ENCODE assay signal across 20 cellular contexts in the genomic region with DNA sequence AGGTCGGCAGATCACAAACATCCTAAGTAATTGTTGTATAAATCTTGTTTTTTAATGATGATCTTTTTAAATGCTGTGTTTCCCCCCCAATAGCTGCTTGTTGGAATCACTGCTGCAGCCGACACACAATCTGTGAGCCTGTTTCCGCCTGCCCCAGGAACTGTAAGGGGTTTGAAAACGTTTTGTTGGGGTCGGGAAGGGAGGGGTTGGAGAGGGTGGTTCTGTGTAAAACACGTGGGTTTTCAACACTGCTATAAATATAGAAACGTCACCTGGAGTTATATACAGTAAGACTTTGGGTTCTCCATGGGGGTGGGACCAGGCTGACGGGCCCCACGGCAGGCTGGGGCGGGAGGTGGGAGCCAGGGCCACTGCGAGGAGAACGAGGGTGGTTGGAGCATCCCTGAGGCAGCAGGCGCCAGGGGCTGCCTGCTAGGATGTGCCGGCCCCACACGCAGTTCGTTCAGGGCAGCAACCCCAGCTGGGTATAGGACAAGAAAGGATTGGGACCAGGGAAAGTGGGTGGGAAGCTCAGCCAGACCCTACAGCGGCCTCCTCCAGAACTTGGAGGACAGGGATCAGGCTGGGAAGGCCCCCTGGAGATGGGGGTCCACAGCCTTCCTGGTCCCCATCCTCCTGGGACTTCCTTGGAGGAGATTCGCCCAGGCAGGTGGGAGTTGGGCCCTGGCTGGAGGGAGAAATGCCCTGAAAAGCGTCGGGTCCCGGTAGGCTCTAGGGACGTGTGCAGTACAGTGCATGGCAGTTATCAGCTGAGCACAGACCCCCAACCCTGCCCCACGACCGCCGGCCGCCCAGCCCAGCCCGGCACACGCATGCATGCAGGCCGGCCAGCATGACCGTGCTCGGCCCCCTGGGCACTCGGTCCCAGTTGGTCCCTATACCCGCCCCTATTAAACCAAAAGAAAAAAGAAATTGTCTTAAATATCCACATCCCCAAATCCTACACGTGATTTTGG. TPM values are rescaled to one million over a fixed set of nuclear protein-coding genes. Genes with fewer than 3 reads are reported as not detected.
DNase-seq lines count a peak whose midpoint lies in the region; ATAC-seq, FAIRE-seq and TF ChIP-seq lines count a peak whose summit lies in the region.
"Had no signal": no experiment of that assay in that cellular context is flagged by ENCODE, and none has a peak within 500 bp of the region (broad histone marks: within the 10 kb centered on the region; RNA-seq: fewer than 3 reads in every experiment).

No MANE protein-coding gene starts in this region.

- TF ChIP-seq RAD21 in IMR-90 (IDR thresholded peaks at IDR 0.05; ENCODE audit: low read length) (no peak), K562 (CRISPR knock-in tag; conservative IDR thresholded peaks at IDR 0.05 in 1 of 2, IDR thresholded peaks at IDR 0.05 in 1 of 2) (no peak)

- H3K27ac ChIP-seq in CD8-positive, alpha-beta memory T cell (ENCODE audit: low read depth, low read length) = no peak overlapping the region
- no peak overlapping the region for H3K27ac ChIP-seq in IMR-90 (ENCODE audit: insufficient read depth, low read length)
- no peak overlapping the region for H3K27ac ChIP-seq in K562 (ENCODE audit: extremely low read depth, low read depth, low read length)
- H3K27ac ChIP-seq in neural progenitor cell = peak overlapping the region; percentile 54
- no peak overlapping the region for H3K27ac ChIP-seq in mammary epithelial cell (ENCODE audit: insufficient read depth, low read depth, low read length)
- H3K27ac ChIP-seq: dorsolateral prefrontal cortex, psoas muscle had no signal

- H3K27me3 Mint-ChIP-seq in CD8-positive, alpha-beta memory T cell = peaks cover 0 to 2% of the 10 kb centered on the region in 2 donors
- H3K27me3 Mint-ChIP-seq in neural progenitor cell (ENCODE audit: insufficient read depth, low read depth) = peaks cover 11% of the 10 kb centered on the region

- peaks cover 33% of the 10 kb centered on the region for H3K36me3 ChIP-seq in CD8-positive, alpha-beta memory T cell (ENCODE audit: insufficient read depth, low read length)
- peaks cover 43% of the 10 kb centered on the region for H3K36me3 ChIP-seq in IMR-90 (ENCODE audit: control insufficient read depth, insufficient read depth, low read length)
- H3K36me3 ChIP-seq in K562 (ENCODE audit: control insufficient read depth, insufficient read depth, low read length) = peaks cover 49% of the 10 kb centered on the region; the same call in 2 of the 3 replicates
- H3K36me3 ChIP-seq in neural progenitor cell = no peaks in the 10 kb centered on the region
- peaks cover 9% of the 10 kb centered on the region for H3K36me3 ChIP-seq in mammary epithelial cell (ENCODE audit: insufficient read depth, low read length)

- TF ChIP-seq EP300 in K562 (IDR thresholded peaks at IDR 0.05; ENCODE audit: low read length) = no peak

- dilution Hi-C loops in IMR-90 (cut with HindIII; ENCODE audit: low sequenced_read_pairs, unreplicated experiment) = no loop called here
- dilution Hi-C loops in mammary epithelial cell (cut with HindIII; ENCODE audit: low sequenced_read_pairs) = no loop called here

- H3K9ac ChIP-seq in IMR-90 (ENCODE audit: low read depth, low read length) (no peak overlapping the region), K562 (ENCODE audit: insufficient read depth in 1 of 2, low read depth in 2 of 2, low read length in 2 of 2) (no peak overlapping the region), neural progenitor cell (no peak overlapping the region), mammary epithelial cell (ENCODE audit: insufficient read depth, low read length) (no peak overlapping the region)

- DNase-seq in CD8-positive, alpha-beta memory T cell = peak in 1 of 5 donors; percentile 48
- DNase-seq in IMR-90 = no peak
- no peak for DNase-seq in K562 (ENCODE audit: extremely low read depth in 1 of 4, low spot score in 3 of 4)
- no peak for DNase-seq in neural progenitor cell (ENCODE audit: low spot score)
- no peak for DNase-seq in HuH-7 (ENCODE audit: low spot score)
- no peak for DNase-seq in activated naive CD4-positive, alpha-beta T cell treated with anti-CD3 and anti-CD28 coated beads, Interleukin-2, amount 50 U/mL, for 16 hours
- DNase-seq in mammary epithelial cell = no peak
- DNase-seq: activated CD4-positive, alpha-beta T cell treated with anti-CD3 and anti-CD28 coated beads for 4 hours; dorsolateral prefrontal cortex; erythroblast; foreskin melanocyte; NCI-H1694; NCI-H69; nephron progenitor cell; SHP77 treated with DMSO at 0.1 percent for 48 hours; substantia nigra had no signal

- no peak overlapping the region for H2BK5ac ChIP-seq in IMR-90 (ENCODE audit: low read depth, low read length, poor library complexity, severe bottlenecking)

- H4K91ac ChIP-seq in IMR-90 (ENCODE audit: insufficient read depth, low read depth, low read length) = no peak overlapping the region

- TF ChIP-seq POLR2A in IMR-90 (IDR thresholded peaks at IDR 0.05; ENCODE audit: low read depth, low read length) (no peak), K562 (conservative IDR thresholded peaks at IDR 0.05) (no peak)

- no peak overlapping the region for H3K14ac ChIP-seq in IMR-90 (replicated peaks; ENCODE audit: low read depth, low read length)

- peaks cover 34% of the 10 kb centered on the region for H3K4me1 ChIP-seq in CD8-positive, alpha-beta memory T cell (ENCODE audit: insufficient read depth, low read length)
- H3K4me1 ChIP-seq in IMR-90 (ENCODE audit: control insufficient read depth, insufficient read depth, low read length) (peaks cover 2% of the 10 kb centered on the region; the same call in 1 of the 2 replicates), K562 (replicated peaks in 1 of 2; ENCODE audit: control insufficient read depth in 2 of 2, insufficient read depth in 2 of 2, low read length in 2 of 2) (peaks cover 0 to 30% of the 10 kb centered on the region in 2 experiments; a peak in 2 of 5 replicates), neural progenitor cell (no peaks in the 10 kb centered on the region), mammary epithelial cell (ENCODE audit: insufficient read depth, low read length) (peaks cover 11% of the 10 kb centered on the region)
- H3K4me1 ChIP-seq: psoas muscle had no signal

- POLR2A ChIA-PET in CD8-positive, alpha-beta memory T cell (lab: Charles Lee) = interaction anchor here (0.7 to 1.4 kb wide), 3 partner anchors 9 to 15 kb away, joined by 4 read pairs; a partner anchor contains a TSS
- POLR2A ChIA-PET in IMR-90 (lab: Charles Lee; ENCODE audit: unreplicated experiment) (no interaction called here), K562 (lab: Yijun Ruan, JAX) (interaction anchor here (5.8 kb wide), 1 partner anchor 9 kb away, joined by 39 read pairs; a partner anchor contains a TSS)

- H3K27ac Mint-ChIP-seq in CD8-positive, alpha-beta memory T cell = peak overlapping the region in 6 of 8 donors; percentile 11 to 89 (median 47)
- H3K27ac Mint-ChIP-seq in neural progenitor cell = no peak overlapping the region

- no peaks in the 10 kb centered on the region for H3K27me3 ChIP-seq in CD8-positive, alpha-beta memory T cell (ENCODE audit: insufficient read depth, low read length, poor library complexity, severe bottlenecking)
- H3K27me3 ChIP-seq in IMR-90 (ENCODE audit: control insufficient read depth, insufficient read depth, low read length) (no peaks in the 10 kb centered on the region), K562 (ENCODE audit: control insufficient read depth in 2 of 2, insufficient read depth in 2 of 2, low read length in 2 of 2) (no peaks in the 10 kb centered on the region), neural progenitor cell (no peaks in the 10 kb centered on the region), mammary epithelial cell (ENCODE audit: insufficient read depth, low read length) (no peaks in the 10 kb centered on the region)
- H3K27me3 ChIP-seq: dorsolateral prefrontal cortex had no signal

- H3K4me3 Mint-ChIP-seq in CD8-positive, alpha-beta memory T cell = no peak overlapping the region
- H3K4me3 Mint-ChIP-seq in neural progenitor cell = no peak overlapping the region
- H3K4me3 Mint-ChIP-seq: nephron progenitor cell had no signal

- intact Hi-C loops in IMR-90 (cut with micrococcal nuclease) = no loop called here
- intact Hi-C loops in K562 (cut with micrococcal nuclease) = no loop called here
- intact Hi-C loops in mammary epithelial cell (cut with micrococcal nuclease) = no loop called here

- no peak overlapping the region for H2BK20ac ChIP-seq in IMR-90 (ENCODE audit: low read depth, low read length)

- H4K8ac ChIP-seq in IMR-90 (ENCODE audit: low read depth in 2 of 2, low read length in 2 of 2) = no peak overlapping the region

- no peak overlapping the region for H3K18ac ChIP-seq in IMR-90 (ENCODE audit: low read depth, low read length)

- TSS peak; percentile 68 for BruUV-seq in IMR-90 (replicated peaks; lab: Mats Ljungman, UMichigan)
- TSS peak; percentile 32 for BruUV-seq in K562 (replicated peaks; lab: Mats Ljungman, UMichigan)
- BruUV-seq in mammary epithelial cell (replicated peaks; lab: Mats Ljungman, UMichigan) = no TSS peak

- no peak for FAIRE-seq in K562 (lab: Jason Lieb, UNC)
- FAIRE-seq: D721Med, urothelium cell line had no signal

- H2AK9ac ChIP-seq in IMR-90 (replicated peaks; ENCODE audit: low read depth, low read length, poor library complexity) = no peak overlapping the region

- no peaks in the 10 kb centered on the region for H3K9me3 ChIP-seq in CD8-positive, alpha-beta memory T cell (ENCODE audit: low read length)
- H3K9me3 ChIP-seq in IMR-90 (ENCODE audit: control insufficient read depth, insufficient read depth, low read length) = no peaks in the 10 kb centered on the region
- no peaks in the 10 kb centered on the region for H3K9me3 ChIP-seq in K562 (replicated peaks; ENCODE audit: control insufficient read depth, insufficient read depth, low read depth, low read length)
- no peaks in the 10 kb centered on the region for H3K9me3 ChIP-seq in neural progenitor cell (ENCODE audit: low read depth)
- H3K9me3 ChIP-seq in mammary epithelial cell (replicated peaks; ENCODE audit: insufficient read depth, low read length) = no peaks in the 10 kb centered on the region
- H3K9me3 ChIP-seq: psoas muscle had no signal

- 94% methylated on average over 18 of the region's 34 CpGs; no CpG with 5 or more reads in 1 of the 2 experiments for WGBS in IMR-90 (ENCODE audit: extremely low coverage in 2 of 2, insufficient read length in 1 of 2), 2 experiments
- 76% methylated on average over 16 of the region's 34 CpGs for WGBS in K562 (ENCODE audit: insufficient coverage, low coverage, missing lambda C conversion rate)
- 89% methylated on average over 19 of the region's 34 CpGs for WGBS in mammary epithelial cell (ENCODE audit: low coverage, missing lambda C conversion rate)

- H3K4ac ChIP-seq in IMR-90 (ENCODE audit: low read depth, low read length) = no peak overlapping the region

- H4K20me1 ChIP-seq in IMR-90 (ENCODE audit: insufficient read depth, low read length) (no peaks in the 10 kb centered on the region; the same call in 1 of the 2 replicates), K562 (replicated peaks; ENCODE audit: control insufficient read depth, insufficient read depth, low read length) (no peaks in the 10 kb centered on the region), neural progenitor cell (ENCODE audit: low read depth) (peaks cover 28% of the 10 kb centered on the region), mammary epithelial cell (ENCODE audit: insufficient read depth, low read length) (no peaks in the 10 kb centered on the region)

- H3K4me1 Mint-ChIP-seq in CD8-positive, alpha-beta memory T cell = peaks cover 24 to 49% (median 25%) of the 10 kb centered on the region in 3 donors
- no peaks in the 10 kb centered on the region for H3K4me1 Mint-ChIP-seq in neural progenitor cell
- H3K4me1 Mint-ChIP-seq: nephron progenitor cell had no signal

- H2AFZ ChIP-seq in IMR-90 (replicated peaks; ENCODE audit: low read length, poor library complexity) (no peak overlapping the region), K562 (ENCODE audit: low read depth, low read length) (no peak overlapping the region), neural progenitor cell (replicated peaks) (no peak overlapping the region), mammary epithelial cell (ENCODE audit: low read depth, low read length) (no peak overlapping the region)

- in situ Hi-C loops in IMR-90 (cut with MboI; ENCODE audit: low sequenced_read_pairs) = no loop called here
- in situ Hi-C loops in K562 (cut with MboI) = no loop called here
- in situ Hi-C loops in mammary epithelial cell (cut with MboI; ENCODE audit: low sequenced_read_pairs in 2 of 2) = no loop called here

- no peaks in the 10 kb centered on the region for H3K9me3 Mint-ChIP-seq in CD8-positive, alpha-beta memory T cell
- no peaks in the 10 kb centered on the region for H3K9me3 Mint-ChIP-seq in neural progenitor cell
- H3K9me3 Mint-ChIP-seq: nephron progenitor cell had no signal

- H3K36me3 Mint-ChIP-seq in CD8-positive, alpha-beta memory T cell = peaks cover 0 to 43% (median 4%) of the 10 kb centered on the region in 3 donors
- peaks cover 6% of the 10 kb centered on the region for H3K36me3 Mint-ChIP-seq in neural progenitor cell

- H3K56ac ChIP-seq in IMR-90 (ENCODE audit: extremely low read depth, insufficient read depth, low read length) = no peak overlapping the region

- no peak overlapping the region for H2AK5ac ChIP-seq in IMR-90 (ENCODE audit: low read depth, low read length)

- no peak overlapping the region for H4K5ac ChIP-seq in IMR-90 (ENCODE audit: low read depth, low read length)

- peaks cover 0 to 12% of the 10 kb centered on the region in 2 experiments; a peak in 1 of 4 replicates for H3K79me1 ChIP-seq in IMR-90 (ENCODE audit: low read depth in 1 of 2, low read length in 2 of 2)

- peaks cover 2% of the 10 kb centered on the region for H3F3A ChIP-seq in neural progenitor cell (ENCODE audit: low read depth)

- peaks cover under 1% of the 10 kb centered on the region; the same call in 1 of the 3 replicates for H3K79me2 ChIP-seq in K562 (ENCODE audit: control insufficient read depth, insufficient read depth, low read length)
- peaks cover 17% of the 10 kb centered on the region for H3K79me2 ChIP-seq in neural progenitor cell (ENCODE audit: low read depth)
- peaks cover 2% of the 10 kb centered on the region for H3K79me2 ChIP-seq in mammary epithelial cell (ENCODE audit: insufficient read depth, low read length)

- no peaks in the 10 kb centered on the region for H3K9me1 ChIP-seq in IMR-90 (ENCODE audit: insufficient read depth, low read length)
- no peaks in the 10 kb centered on the region for H3K9me1 ChIP-seq in K562 (ENCODE audit: control insufficient read depth, insufficient read depth, low read length)

- no peak overlapping the region for H2BK120ac ChIP-seq in IMR-90 (ENCODE audit: low read depth, low read length)

- CTCF ChIA-PET in CD8-positive, alpha-beta memory T cell (lab: Charles Lee) = interaction anchor here (8.4 kb wide), 1 partner anchor 15 kb away, joined by 90 read pairs; no protein-coding TSS in a partner anchor
- CTCF ChIA-PET in IMR-90 (lab: Yijun Ruan, JAX) (no interaction called here), K562 (lab: Yijun Ruan, JAX; ENCODE audit: low intra/inter-chr PET ratio) (no interaction called here), mammary epithelial cell (lab: Charles Lee; ENCODE audit: low non-redundant PET) (no interaction called here)

- no peak overlapping the region for H3K4me3 ChIP-seq in CD8-positive, alpha-beta memory T cell (ENCODE audit: low read length)
- H3K4me3 ChIP-seq in IMR-90 (ENCODE audit: insufficient read depth, low read depth, low read length) (no peak overlapping the region), K562 (no peak overlapping the region), neural progenitor cell (no peak overlapping the region), mammary epithelial cell (replicated peaks in 1 of 3; ENCODE audit: insufficient read depth in 1 of 3, low read depth in 2 of 3, low read length in 3 of 3) (no peak overlapping the region)
- H3K4me3 ChIP-seq: dorsolateral prefrontal cortex, psoas muscle had no signal

- H2BK15ac ChIP-seq in IMR-90 (ENCODE audit: low read depth, low read length) = no peak overlapping the region

- H3K23ac ChIP-seq in IMR-90 (ENCODE audit: low read depth, low read length) = no peak overlapping the region

- ATAC-seq in IMR-90 (ENCODE audit: low read depth) (no peak), K562 (peak; percentile 22), GM18861 (IDR thresholded peaks at IDR 0.05; ENCODE audit: unreplicated experiment) (no peak)

- TF ChIP-seq CTCF in IMR-90 (conservative IDR thresholded peaks at IDR 0.05; ENCODE audit: low read depth, low read length) (no peak), K562 (IDR thresholded peaks at IDR 0.05 in 2 of 3, conservative IDR thresholded peaks at IDR 0.05 in 1 of 3; ENCODE audit: insufficient read depth in 2 of 3, low read depth in 1 of 3, low read length in 3 of 3) (no peak), neural progenitor cell (IDR thresholded peaks at IDR 0.05) (no peak), mammary epithelial cell (conservative IDR thresholded peaks at IDR 0.05 in 1 of 2, IDR thresholded peaks at IDR 0.05 in 1 of 2; ENCODE audit: extremely low read depth in 1 of 2, insufficient read depth in 1 of 2, low read depth in 1 of 2, low read length in 2 of 2) (no peak)

- H3K4me2 ChIP-seq in IMR-90 (ENCODE audit: low read depth, low read length) = no peak overlapping the region
- H3K4me2 ChIP-seq in K562 (ENCODE audit: insufficient read depth, low read length) = no peak overlapping the region
- H3K4me2 ChIP-seq in neural progenitor cell = no peak overlapping the region
- H3K4me2 ChIP-seq in mammary epithelial cell (ENCODE audit: insufficient read depth, low read depth, low read length) = no peak overlapping the region

RNA-seq across cellular contexts. Expression of a gene that starts 9.7 kb away (rescaled TPM):
- 10 to 100 TPM; 54.6 to 56.8 TPM for total RNA-seq in CD8-positive, alpha-beta memory T cell
- polyA plus RNA-seq in CD8-positive, alpha-beta memory T cell = 4.3 TPM
- total RNA-seq in IMR-90 (2012; rRNA removed) = 0.54 and 0.83 TPM in 2 replicates
- 12.4 and 13.2 TPM in 2 replicates for polyA plus RNA-seq in IMR-90 (2012; rRNA removed)
- polyA plus RNA-seq in IMR-90 (2012; cell fraction: cytosol; rRNA removed) = 5.9 and 12.1 TPM in 2 replicates
- polyA plus RNA-seq in IMR-90 (2012; cell fraction: nucleus; rRNA removed; ENCODE audit: low replicate concordance) = 56.1 and 127 TPM in 2 replicates
- 109 and 250 TPM in 2 replicates for total RNA-seq in K562 (2011; cell fraction: chromatin; rRNA removed; ENCODE audit: low replicate concordance)
- total RNA-seq in K562 (2011; cell fraction: nucleolus; rRNA removed) = 141 and 156 TPM in 2 replicates
- 127 and 128 TPM in 2 replicates for total RNA-seq in K562 (2011; cell fraction: nucleoplasm; rRNA removed)
- 14.8 and 19.7 TPM in 2 replicates for total RNA-seq in K562 (2014; rRNA removed)
- 4.8 and 5.1 TPM in 2 replicates for total RNA-seq in K562 (2014; rRNA removed; fragmentation: Illumina TruSeq; extraction: Trizol)
- 7.2 and 7.5 TPM in 2 replicates for total RNA-seq in K562 (2015; rRNA removed; fragmentation: Illumina TruSeq; extraction: Trizol)
- total RNA-seq in K562 (2021) = 64.0 and 82.6 TPM in 2 replicates
- polyA plus RNA-seq in K562 (2011; rRNA removed) = 7.4 and 25.6 TPM in 2 replicates
- polyA plus RNA-seq in K562 (2011; cell fraction: cytosol; rRNA removed) = 9.9 and 13.1 TPM in 2 replicates
- 196 and 219 TPM in 2 replicates for polyA plus RNA-seq in K562 (2011; cell fraction: nucleus; rRNA removed)
- polyA plus RNA-seq in K562 (2012) = 33.9 and 73.5 TPM in 2 replicates
- 20.5 and 39.3 TPM in 2 replicates for polyA plus RNA-seq in K562 (2014; fragmentation: Illumina TruSeq; extraction: Trizol)
- polyA plus RNA-seq in K562 (2014; fragmentation: Nextera tagmentation; extraction: Ambion mirVana) = 1 to 10 TPM; 1.6 to 2.5 TPM
- polyA plus RNA-seq in K562 (2014; rRNA removed) = 40.1 and 51.0 TPM in 2 replicates
- polyA minus RNA-seq in K562 (2011; rRNA and poly(A)+ RNA removed) = 2.8 and 3.0 TPM in 2 replicates
- polyA minus RNA-seq in K562 (2011; cell fraction: cytosol; rRNA and poly(A)+ RNA removed) = 17.2 and 25.7 TPM in 2 replicates
- polyA minus RNA-seq in K562 (2011; cell fraction: nucleus; rRNA and poly(A)+ RNA removed) = 40.7 and 48.8 TPM in 2 replicates
- 11.7 and 38.7 TPM in 2 replicates for total RNA-seq in neural progenitor cell (ENCODE audit: low replicate concordance)
- total RNA-seq in mammary epithelial cell = 10 to 100 TPM in 1 of 2 donors, 1 to 10 TPM in 1; 5.5 to 29.1 TPM
- 7.9 TPM for polyA plus RNA-seq in mammary epithelial cell
- polyA minus RNA-seq in mammary epithelial cell = 10.3 TPM

RNA-seq across cellular contexts. Expression of a gene that starts 21.6 kb away (rescaled TPM):
- 1 to 10 TPM in 1 of 2 experiments, under 1 TPM in 1; 0.49 to 1.1 TPM for total RNA-seq in CD8-positive, alpha-beta memory T cell
- not detected for polyA plus RNA-seq in CD8-positive, alpha-beta memory T cell
- total RNA-seq in IMR-90 (2012; rRNA removed) (not detected in 2 replicates), K562 (2014; rRNA removed) (0.04 and 0.09 TPM in 2 replicates), K562 (2014; rRNA removed; fragmentation: Illumina TruSeq; extraction: Trizol) (0.10 and 0.18 TPM in 2 replicates), K562 (2015; rRNA removed; fragmentation: Illumina TruSeq; extraction: Trizol) (0.22 and 0.23 TPM in 2 replicates), K562 (2021) (0.36 and 0.62 TPM in 2 replicates), neural progenitor cell (ENCODE audit: low replicate concordance) (not detected in 2 replicates), mammary epithelial cell (under 1 TPM; under 0.01 to 0.21 TPM)
- polyA plus RNA-seq in IMR-90 (2012; rRNA removed) (not detected in 2 replicates), K562 (2011; rRNA removed) (0.01 TPM in 1 of 2 replicates, not detected in the other), K562 (2014; fragmentation: Illumina TruSeq; extraction: Trizol) (0.01 and 0.04 TPM in 2 replicates), K562 (2014; fragmentation: Nextera tagmentation; extraction: Ambion mirVana) (not detected), K562 (2014; rRNA removed) (0.03 TPM in 1 of 2 replicates, not detected in the other), mammary epithelial cell (0.01 TPM)
- not detected in 2 replicates for polyA plus RNA-seq in IMR-90 (2012; cell fraction: cytosol; rRNA removed)
- polyA plus RNA-seq in IMR-90 (2012; cell fraction: nucleus; rRNA removed; ENCODE audit: low replicate concordance) = 0.07 TPM in 2 replicates
- total RNA-seq in K562 (2011; cell fraction: chromatin; rRNA removed; ENCODE audit: low replicate concordance) = 1.0 TPM in 1 of 2 replicates, not detected in the other
- 0.13 and 0.17 TPM in 2 replicates for total RNA-seq in K562 (2011; cell fraction: nucleolus; rRNA removed)
- total RNA-seq in K562 (2011; cell fraction: nucleoplasm; rRNA removed) = 0.15 TPM in 1 of 2 replicates, not detected in the other
- polyA plus RNA-seq in K562 (2011; cell fraction: cytosol; rRNA removed) = not detected in 2 replicates
- polyA plus RNA-seq in K562 (2011; cell fraction: nucleus; rRNA removed) = 0.06 and 0.18 TPM in 2 replicates
- 0.07 and 0.42 TPM in 2 replicates for polyA plus RNA-seq in K562 (2012)
- polyA minus RNA-seq in K562 (2011; rRNA and poly(A)+ RNA removed) = not detected in 2 replicates
- polyA minus RNA-seq in K562 (2011; cell fraction: cytosol; rRNA and poly(A)+ RNA removed) = 0.67 TPM in 1 of 2 replicates, not detected in the other
- 0.27 and 0.33 TPM in 2 replicates for polyA minus RNA-seq in K562 (2011; cell fraction: nucleus; rRNA and poly(A)+ RNA removed)
- polyA minus RNA-seq in mammary epithelial cell = not detected
